Comparison of ENCODE assay signal across 18 cellular contexts in the genomic region with DNA sequence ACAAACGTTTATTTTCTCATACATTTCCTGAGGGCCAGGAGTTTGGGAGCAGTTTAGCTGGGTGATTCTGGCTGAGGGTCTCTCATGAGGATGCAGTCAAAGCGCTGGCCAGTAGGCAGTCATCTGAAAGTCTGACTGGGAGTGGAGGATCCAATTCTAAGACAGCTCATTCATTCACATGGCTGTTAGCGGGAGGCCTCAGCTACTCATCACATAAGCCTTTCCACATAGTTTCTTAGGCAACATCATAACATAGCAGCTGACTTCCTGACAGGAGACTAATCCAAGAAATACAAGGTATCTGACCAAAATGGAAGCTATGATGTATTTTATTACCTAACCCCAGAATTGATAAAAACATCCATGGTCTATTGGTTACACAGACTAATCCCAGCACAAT. TPM values are rescaled to one million over a fixed set of nuclear protein-coding genes. Genes with fewer than 3 reads are reported as not detected.
DNase-seq lines count a peak whose midpoint lies in the region; ATAC-seq and TF ChIP-seq lines count a peak whose summit lies in the region.
"Had no signal": no experiment of that assay in that cellular context is flagged by ENCODE, and none has a peak within 500 bp of the region (broad histone marks: within the 10 kb centered on the region; RNA-seq: fewer than 3 reads in every experiment).

No MANE protein-coding gene starts in this region.

- no peaks in the 10 kb centered on the region for H3K27me3 ChIP-seq in adipocyte (replicated peaks; ENCODE audit: control insufficient read depth, insufficient read depth, low read length)
- H3K27me3 ChIP-seq in foreskin keratinocyte = no peaks in the 10 kb centered on the region
- H3K27me3 ChIP-seq: gastrocnemius medialis, vagina had no signal

- TF ChIP-seq CTCF in AG04449 (IDR thresholded peaks at IDR 0.05; ENCODE audit: insufficient read depth, low read length, missing control alignments) = no peak
- TF ChIP-seq CTCF in HFFc6 (IDR thresholded peaks at IDR 0.05) = no peak
- no peak for TF ChIP-seq CTCF in foreskin keratinocyte (conservative IDR thresholded peaks at IDR 0.05)
- TF ChIP-seq CTCF in GM13977 (IDR thresholded peaks at IDR 0.05; ENCODE audit: extremely low read depth, insufficient read depth, missing control alignments) = no peak

- no peaks in the 10 kb centered on the region for H3K27me3 Mint-ChIP-seq in HFFc6 (ENCODE audit: insufficient read depth)

- peaks cover 8% of the 10 kb centered on the region for H3K36me3 Mint-ChIP-seq in HFFc6 (ENCODE audit: low read depth)
- H3K36me3 Mint-ChIP-seq: CD4-positive, CD25-positive, alpha-beta regulatory T cell had no signal

- H3K9me3 Mint-ChIP-seq in HFFc6 = no peaks in the 10 kb centered on the region
- H3K9me3 Mint-ChIP-seq: GM23338, IgD-negative memory B cell had no signal

- H3K4me3 Mint-ChIP-seq in HFFc6 = no peak overlapping the region
- H3K4me3 Mint-ChIP-seq: CD4-positive, CD25-positive, alpha-beta regulatory T cell; GM23338 had no signal

- CTCF ChIA-PET in AG04449 (lab: Yijun Ruan, JAX) = interaction anchor here (0.7 to 5.2 kb wide), 2 partner anchors 16 to 983 kb away, joined by 3 to 38 read pairs; no protein-coding TSS in a partner anchor

- peak overlapping the region; percentile 33 for H3K9ac ChIP-seq in adipocyte (ENCODE audit: low read length)

- in situ Hi-C loops in GM13977 (cut with MboI; ENCODE audit: low pct_unique_long_range_greater_than_20kb, low sequenced_read_pairs, unreplicated experiment) = loop anchor here (10.0 kb wide), 1 partner anchor 180 kb away; no protein-coding TSS in a partner anchor

- H3K9me3 ChIP-seq in adipocyte (ENCODE audit: control insufficient read depth, low read length) = no peaks in the 10 kb centered on the region
- H3K9me3 ChIP-seq: gastrocnemius medialis, vagina had no signal

- H3K4me3 ChIP-seq in AG04449 (ENCODE audit: low read depth, low read length) (no peak overlapping the region), adipocyte (ENCODE audit: low read length) (peak overlapping the region; percentile 17)
- H3K4me3 ChIP-seq: gastrocnemius medialis, GM23338, vagina had no signal

- DNase-seq in AG04449 (ENCODE audit: low read depth, low spot score) = peak; percentile 74
- DNase-seq in HFFc6 = peak; percentile 83
- DNase-seq in adipocyte (ENCODE audit: low read depth) = peak; percentile 39
- DNase-seq in foreskin keratinocyte = peak in 1 of 2 donors; percentile 73
- no peak for DNase-seq in GM13977 (ENCODE audit: low spot score)
- DNase-seq in SW480 (ENCODE audit: low spot score) = no peak
- no peak for DNase-seq in 8988T
- DNase-seq: caudate nucleus; CD4-positive, CD25-positive, alpha-beta regulatory T cell; gastrocnemius medialis; left cardiac atrium; NCI-H2107 had no signal

- H3K27ac Mint-ChIP-seq in HFFc6 = peak overlapping the region; percentile 84
- H3K27ac Mint-ChIP-seq: GM23338 had no signal

- H3K4me1 ChIP-seq in adipocyte (ENCODE audit: control insufficient read depth, insufficient read depth, low read length) (peaks cover 36% of the 10 kb centered on the region), foreskin keratinocyte (peaks cover 23% of the 10 kb centered on the region)

- ATAC-seq in foreskin keratinocyte = peak; percentile 57
- ATAC-seq in HG03025 (IDR thresholded peaks at IDR 0.05; ENCODE audit: low FRiP score, unreplicated experiment) = no peak
- ATAC-seq: gastrocnemius medialis, GM23338, Panc1 had no signal

- POLR2A ChIA-PET in AG04449 (lab: Yijun Ruan, JAX) = no interaction called here

- H3K36me3 ChIP-seq in adipocyte (ENCODE audit: control insufficient read depth, insufficient read depth, low read length, severe bottlenecking) = no peaks in the 10 kb centered on the region
- H3K36me3 ChIP-seq: gastrocnemius medialis, vagina had no signal

- H3K4me1 Mint-ChIP-seq in HFFc6 (ENCODE audit: low read depth) = peaks cover 36% of the 10 kb centered on the region

- no peak overlapping the region for H3K27ac ChIP-seq in foreskin keratinocyte
- H3K27ac ChIP-seq: gastrocnemius medialis, vagina, VCaP had no signal

RNA-seq across cellular contexts. Expression of gene MRPL44, which starts 2.9 kb away (rescaled TPM):
- total RNA-seq in HFFc6 (2021; fragmentation: NEBNext Ultra II Directional; extraction: Animal tissue kit (Norgen Biotek cat#: 25700)) = 10 to 100 TPM; 27.5 to 29.8 (median 28.6) TPM
- total RNA-seq in foreskin keratinocyte = 29.5 and 33.2 TPM in 2 replicates
- polyA plus RNA-seq in foreskin keratinocyte = 25.3 and 31.6 TPM in 2 replicates

RNA-seq across cellular contexts. Expression of gene WDFY1, which starts 9.3 kb away (rescaled TPM):
- total RNA-seq in HFFc6 (2021; fragmentation: NEBNext Ultra II Directional; extraction: Animal tissue kit (Norgen Biotek cat#: 25700)) = 10 to 100 TPM; 35.2 to 50.4 (median 44.7) TPM
- 45.5 and 49.3 TPM in 2 replicates for total RNA-seq in foreskin keratinocyte
- 11.8 and 12.0 TPM in 2 replicates for polyA plus RNA-seq in foreskin keratinocyte

Comparison
In these comparisons a context has a peak if more than half of its experiments do, and no peak if none do; other contexts are left out.
1. DNase-seq: peak in AG04449 (single experiment), HFFc6 (single experiment) and adipocyte (single experiment); none in GM13977 (single experiment), SW480 (single experiment) and 8988T (single experiment).